9 cellular contexts compared by ENCODE assay signal in genomic region chr13:57624565-57625435, GRCh38. TPM values are rescaled to one million over a fixed set of nuclear protein-coding genes. Genes with fewer than 3 reads are reported as not detected.
DNase-seq lines count a peak whose midpoint lies in the region; ATAC-seq and TF ChIP-seq lines count a peak whose summit lies in the region.
"Had no signal": no experiment of that assay in that cellular context is flagged by ENCODE, and none has a peak within 500 bp of the region (broad histone marks: within the 10 kb centered on the region; RNA-seq: fewer than 3 reads in every experiment).

No MANE protein-coding gene starts in this region.

- no peak overlapping the region for H3K27ac Mint-ChIP-seq in type B pancreatic cell
- H3K27ac Mint-ChIP-seq: activated naive CD4-positive, alpha-beta T cell treated with anti-CD3 and anti-CD28 coated beads, Interleukin-2, amount 50 U/mL, for 24 hours had no signal

- peaks cover 8% of the 10 kb centered on the region for H3K4me1 Mint-ChIP-seq in type B pancreatic cell (ENCODE audit: unreplicated experiment)

- TF ChIP-seq CTCF in type B pancreatic cell (conservative IDR thresholded peaks at IDR 0.05) = peak; percentile 91

- DNase-seq in activated CD4-positive, alpha-beta T cell treated with anti-CD3 and anti-CD28 coated beads for 48 hours = peak; percentile 12
- no peak for DNase-seq in activated CD4-positive, alpha-beta T cell treated with anti-CD3 and anti-CD28 coated beads, Interleukin-2, amount 50 U/mL, for 1 hour
- peak; percentile 74 for DNase-seq in NCI-H2171 treated with DMSO at 0.1 percent for 48 hours (lab: John Stamatoyannopoulos, UW)
- DNase-seq in amniotic stem cell (lab: John Stamatoyannopoulos, UW) = peak; percentile 21
- peak; percentile 88 for DNase-seq in inferior parietal cortex (ENCODE audit: extremely low spot score)
- no peak for DNase-seq in type B pancreatic cell (ENCODE audit: extremely low spot score, unreplicated experiment)
- DNase-seq in NCI-H128 (lab: John Stamatoyannopoulos, UW; ENCODE audit: unreplicated experiment) = no peak

- no peaks in the 10 kb centered on the region for H3K9me3 Mint-ChIP-seq in type B pancreatic cell

- no peak overlapping the region for H3K4me3 Mint-ChIP-seq in type B pancreatic cell
- H3K4me3 Mint-ChIP-seq: activated naive CD4-positive, alpha-beta T cell treated with anti-CD3 and anti-CD28 coated beads, Interleukin-2, amount 50 U/mL, for 24 hours had no signal

- ATAC-seq in HG02798 (IDR thresholded peaks at IDR 0.05; ENCODE audit: poor library complexity, unreplicated experiment) = peak; percentile 67

- H3K36me3 Mint-ChIP-seq in type B pancreatic cell = no peaks in the 10 kb centered on the region
- H3K36me3 Mint-ChIP-seq: activated naive CD4-positive, alpha-beta T cell treated with anti-CD3 and anti-CD28 coated beads, Interleukin-2, amount 50 U/mL, for 24 hours had no signal

- H3K27me3 Mint-ChIP-seq in type B pancreatic cell = peaks cover 22% of the 10 kb centered on the region

RNA-seq across cellular contexts. Expression of gene PCDH17, which starts 6.7 kb away (rescaled TPM):
- total RNA-seq in type B pancreatic cell (ENCODE audit: low replicate concordance) = 12.1 and 16.6 TPM in 2 replicates

Comparison
In these comparisons a context has a peak if more than half of its experiments do, and no peak if none do; other contexts are left out.
1. DNase-seq: peak in activated CD4-positive, alpha-beta T cell treated with anti-CD3 and anti-CD28 coated beads for 48 hours (single experiment), NCI-H2171 treated with DMSO at 0.1 percent for 48 hours (single experiment), amniotic stem cell (single experiment) and inferior parietal cortex (single experiment); none in activated CD4-positive, alpha-beta T cell treated with anti-CD3 and anti-CD28 coated beads, Interleukin-2, amount 50 U/mL, for 1 hour (single experiment), type B pancreatic cell (single experiment) and NCI-H128 (single experiment).